ENCODE assay signal across 8 cellular contexts in genomic region chr11:6234314-6235031, GRCh38. TPM values are rescaled to one million over a fixed set of nuclear protein-coding genes. Genes with fewer than 3 reads are reported as not detected.
A peak's percentile ranks its signal among the peaks of the same experiment; 100 is the strongest.
DNase-seq lines count a peak whose midpoint lies in the region; ATAC-seq, FAIRE-seq and TF ChIP-seq lines count a peak whose summit lies in the region.

Gene FHIP1B (minus strand): TSS chr11:6234636. CDS start chr11:6224516, 10,120 bp downstream.

- peaks cover 48% of the 10 kb centered on the region for H3K79me2 ChIP-seq in mammary epithelial cell (ENCODE audit: insufficient read depth, low read length)

- POLR2A ChIA-PET in A673 (lab: Charles Lee; ENCODE audit: low non-redundant PET) = no interaction called here

- TF ChIP-seq CTCF in A673 (conservative IDR thresholded peaks at IDR 0.05; ENCODE audit: low read depth, low read length) (no peak), WERI-Rb-1 (IDR thresholded peaks at IDR 0.05; ENCODE audit: low read depth, low read length) (no peak), mammary epithelial cell (conservative IDR thresholded peaks at IDR 0.05 in 1 of 2, IDR thresholded peaks at IDR 0.05 in 1 of 2; ENCODE audit: extremely low read depth in 1 of 2, insufficient read depth in 1 of 2, low read depth in 1 of 2, low read length in 2 of 2) (no peak)

- intact Hi-C loops in A673 (cut with micrococcal nuclease; ENCODE audit: unreplicated experiment) = loop anchor here (10.0 kb wide), 1 partner anchor 230 kb away; no protein-coding TSS in a partner anchor
- intact Hi-C loops in mammary epithelial cell (cut with micrococcal nuclease) = loop anchor here (1.0 to 10.0 kb wide), 4 partner anchors 85 to 1450 kb away; partner anchors contain the start of gene TPP1

- peak within 1 kb of the TSS; percentile 96 for H3K4me3 ChIP-seq in A673 (ENCODE audit: low read depth, low read length, poor library complexity, severe bottlenecking)
- peak within 1 kb of the TSS; percentile 91 for H3K4me3 ChIP-seq in WERI-Rb-1 (ENCODE audit: low read depth, low read length)
- peak within 1 kb of the TSS; percentile 86 to 98 (median 89) for H3K4me3 ChIP-seq in mammary epithelial cell (replicated peaks in 1 of 3; ENCODE audit: insufficient read depth in 1 of 3, low read depth in 2 of 3, low read length in 3 of 3)
- peak within 1 kb of the TSS; percentile 83 for H3K4me3 ChIP-seq in iPS-20b (ENCODE audit: low read length)
- peak within 1 kb of the TSS; percentile 51 to 82 for H3K4me3 ChIP-seq in small intestine (ENCODE audit: low read depth in 1 of 2, low read length in 2 of 2)

- H3K27ac ChIP-seq in A673 (ENCODE audit: low read depth, low read length, poor library complexity, severe bottlenecking) (peak within 1 kb of the TSS; percentile 73), WERI-Rb-1 (peak within 1 kb of the TSS; percentile 45), mammary epithelial cell (ENCODE audit: insufficient read depth, low read depth, low read length) (peak within 1 kb of the TSS; percentile 94), iPS-20b (ENCODE audit: low read length) (no peak within 1 kb of the TSS), small intestine (ENCODE audit: low read depth in 1 of 2, low read length in 1 of 2) (peak within 1 kb of the TSS; percentile 96 to 97)

- no peaks in the 10 kb centered on the region for H4K20me1 ChIP-seq in mammary epithelial cell (ENCODE audit: insufficient read depth, low read length)

- in situ Hi-C loops in mammary epithelial cell (cut with MboI; ENCODE audit: low sequenced_read_pairs in 2 of 2) = no loop called here

- CTCF ChIA-PET in A673 (lab: Charles Lee) = interaction anchor here (0.6 to 1.2 kb wide), 2 partner anchors 128 to 145 kb away, joined by 3 read pairs; no protein-coding TSS in a partner anchor
- CTCF ChIA-PET in mammary epithelial cell (lab: Charles Lee; ENCODE audit: low non-redundant PET) = interaction anchor here (1.1 kb wide), 1 partner anchor 129 kb away, joined by 6 read pairs; no protein-coding TSS in a partner anchor

- BruUV-seq in A673 (replicated peaks; lab: Mats Ljungman, UMichigan) (no TSS peak), mammary epithelial cell (replicated peaks; lab: Mats Ljungman, UMichigan) (no TSS peak)

- ATAC-seq in GM18870 (IDR thresholded peaks at IDR 0.05; ENCODE audit: unreplicated experiment) = peak; percentile 95
- peak; percentile 96 for ATAC-seq in HG03135 (IDR thresholded peaks at IDR 0.05; ENCODE audit: unreplicated experiment)

- H3K4me1 ChIP-seq in A673 (ENCODE audit: insufficient read depth, low read length, poor library complexity, severe bottlenecking) = no peaks in the 10 kb centered on the region
- peaks cover 3% of the 10 kb centered on the region for H3K4me1 ChIP-seq in mammary epithelial cell (ENCODE audit: insufficient read depth, low read length)
- H3K4me1 ChIP-seq in iPS-20b (ENCODE audit: insufficient read depth, low read length) = no peaks in the 10 kb centered on the region
- peaks cover 7 to 11% of the 10 kb centered on the region in 2 donors for H3K4me1 ChIP-seq in small intestine (ENCODE audit: control insufficient read depth in 2 of 2, insufficient read depth in 1 of 2, low read depth in 1 of 2, low read length in 1 of 2)

- 4% methylated on average over 14 of the region's 59 CpGs for WGBS in mammary epithelial cell (ENCODE audit: low coverage, missing lambda C conversion rate)
- 0 to 1% (median 1%) methylated on average over 57 to 59 of the region's 59 CpGs for WGBS in small intestine, 3 donors

- dilution Hi-C loops in mammary epithelial cell (cut with HindIII; ENCODE audit: low sequenced_read_pairs) = no loop called here

- H3K27me3 ChIP-seq in A673 (replicated peaks; ENCODE audit: insufficient read depth, low read depth, low read length, poor library complexity) (no peaks in the 10 kb centered on the region), WERI-Rb-1 (ENCODE audit: insufficient read depth, low read depth, severe bottlenecking) (peaks cover 3% of the 10 kb centered on the region), mammary epithelial cell (ENCODE audit: insufficient read depth, low read length) (no peaks in the 10 kb centered on the region), iPS-20b (ENCODE audit: insufficient read depth, low read length) (no peaks in the 10 kb centered on the region), small intestine (ENCODE audit: control insufficient read depth in 2 of 2, insufficient read depth in 2 of 2, low read length in 2 of 2) (no peaks in the 10 kb centered on the region)

- peak within 1 kb of the TSS; percentile 86 for H3K4me2 ChIP-seq in mammary epithelial cell (ENCODE audit: insufficient read depth, low read depth, low read length)

- peak within 1 kb of the TSS; percentile 100 for H2AFZ ChIP-seq in mammary epithelial cell (ENCODE audit: low read depth, low read length)

- H3K9ac ChIP-seq in mammary epithelial cell (ENCODE audit: insufficient read depth, low read length) = peak within 1 kb of the TSS; percentile 96
- H3K9ac ChIP-seq in iPS-20b (ENCODE audit: low read depth, low read length) = peak within 1 kb of the TSS; percentile 82

- peak; percentile 65 for FAIRE-seq in small intestine (lab: Jason Lieb, UNC)

- H3K36me3 ChIP-seq in A673 (ENCODE audit: insufficient read depth, low read length, poor library complexity, severe bottlenecking) (no peaks in the 10 kb centered on the region), WERI-Rb-1 (no peaks in the 10 kb centered on the region; the same call in 1 of the 2 replicates), mammary epithelial cell (ENCODE audit: insufficient read depth, low read length) (no peaks in the 10 kb centered on the region), iPS-20b (ENCODE audit: insufficient read depth, low read depth, low read length) (no peaks in the 10 kb centered on the region), small intestine (ENCODE audit: control insufficient read depth in 2 of 2, insufficient read depth in 2 of 2, low read length in 2 of 2) (no peaks in the 10 kb centered on the region)

- H3K9me3 ChIP-seq in A673 (ENCODE audit: low read depth, low read length, poor library complexity, severe bottlenecking) (no peaks in the 10 kb centered on the region), WERI-Rb-1 (ENCODE audit: severe bottlenecking) (no peaks in the 10 kb centered on the region), mammary epithelial cell (replicated peaks; ENCODE audit: insufficient read depth, low read length) (no peaks in the 10 kb centered on the region), iPS-20b (ENCODE audit: insufficient read depth, low read depth, low read length) (no peaks in the 10 kb centered on the region), small intestine (ENCODE audit: control insufficient read depth, low read depth) (no peaks in the 10 kb centered on the region)

- DNase-seq in A673 (ENCODE audit: low spot score) (peak; percentile 99), NCI-H2196 treated with DMSO at 0.1 percent for 48 hours (lab: John Stamatoyannopoulos, UW; ENCODE audit: unreplicated experiment) (peak; percentile 99), WERI-Rb-1 (peak; percentile 100), mammary epithelial cell (peak; percentile 100), small intestine (peak; percentile 100)

RNA-seq across cellular contexts. Expression of gene FHIP1B, which starts in this region (rescaled TPM):
- 18.6 and 23.3 TPM in 2 replicates for total RNA-seq in A673 (2021)
- total RNA-seq in mammary epithelial cell = 10 to 100 TPM; 24.4 to 29.7 TPM
- polyA plus RNA-seq in mammary epithelial cell = 17.1 TPM
- polyA minus RNA-seq in mammary epithelial cell = 20.0 TPM
- polyA plus RNA-seq in small intestine = 100 to 1,000 TPM in 2 of 3 donors, 10 to 100 TPM in 1; 63.4 to 157 (median 142) TPM
